ENCODE assay signal across 9 cellular contexts in genomic region chr1:38728176-38728908, GRCh38.
DNase-seq lines count a peak whose midpoint lies in the region; ATAC-seq and TF ChIP-seq lines count a peak whose summit lies in the region.
"Had no signal": no experiment of that assay in that cellular context is flagged by ENCODE, and none has a peak within 500 bp of the region (broad histone marks: within the 10 kb centered on the region; RNA-seq: fewer than 3 reads in every experiment).

No MANE protein-coding gene starts in this region.

- H3K9ac ChIP-seq in HUES48 (ENCODE audit: low read depth, low read length), result peak overlapping the region; percentile 40; the same call in 1 of the 2 replicates

- no peak overlapping the region for H3K4me3 Mint-ChIP-seq in stimulated activated effector memory CD8-positive, alpha-beta T cell treated with anti-CD3 and anti-CD28 coated beads, Interleukin-12 subunit alpha, Interleukin-12 subunit beta, amount 100 ng/mL, for 72 hours

- in situ Hi-C loops in astrocyte of the spinal cord (cut with HindIII; ENCODE audit: low sequenced_read_pairs), result no loop called here

- no peak overlapping the region for H3K27ac Mint-ChIP-seq in stimulated activated effector memory CD8-positive, alpha-beta T cell treated with anti-CD3 and anti-CD28 coated beads, Interleukin-12 subunit alpha, Interleukin-12 subunit beta, amount 100 ng/mL, for 72 hours

- peak; percentile 72 for DNase-seq in astrocyte of the spinal cord (ENCODE audit: low read depth, low spot score)
- peak in 41 of 51 donors; percentile 5 to 81 (median 54) for DNase-seq in hypothalamus (lab: John Stamatoyannopoulos, UW)
- DNase-seq in stimulated activated effector memory CD8-positive, alpha-beta T cell treated with anti-CD3 and anti-CD28 coated beads, Interleukin-12 subunit alpha, Interleukin-12 subunit beta, amount 100 ng/mL, for 72 hours (ENCODE audit: low spot score in 2 of 2), result no peak
- DNase-seq in HuH-7 (ENCODE audit: low spot score), result no peak
- no peak for DNase-seq in H7
- DNase-seq: effector CD4-positive, alpha-beta T cell had no signal

- H3K36me3 ChIP-seq in HUES48 (ENCODE audit: control insufficient read depth, insufficient read depth, low read length) (no peaks in the 10 kb centered on the region), H7 (replicated peaks; ENCODE audit: control insufficient read depth, insufficient read depth, low read length) (no peaks in the 10 kb centered on the region)

- no peak for TF ChIP-seq CTCF in astrocyte of the spinal cord (IDR thresholded peaks at IDR 0.05; ENCODE audit: low read depth, low read length)

- no peaks in the 10 kb centered on the region for H3K9me3 Mint-ChIP-seq in stimulated activated effector memory CD8-positive, alpha-beta T cell treated with anti-CD3 and anti-CD28 coated beads, Interleukin-12 subunit alpha, Interleukin-12 subunit beta, amount 100 ng/mL, for 72 hours

- H3K9me3 ChIP-seq in HUES48 (ENCODE audit: control insufficient read depth, insufficient read depth, low read length), result no peaks in the 10 kb centered on the region

- peak overlapping the region; percentile 80 for H3K27ac ChIP-seq in HUES48 (ENCODE audit: low read depth, low read length)

- no peaks in the 10 kb centered on the region for H3K36me3 Mint-ChIP-seq in stimulated activated effector memory CD8-positive, alpha-beta T cell treated with anti-CD3 and anti-CD28 coated beads, Interleukin-12 subunit alpha, Interleukin-12 subunit beta, amount 100 ng/mL, for 72 hours

- peak; percentile 59 for ATAC-seq in stimulated activated effector memory CD8-positive, alpha-beta T cell treated with anti-CD3 and anti-CD28 coated beads, Interleukin-12 subunit alpha, Interleukin-12 subunit beta, amount 100 ng/mL, for 72 hours
- no peak for ATAC-seq in GM18519 (IDR thresholded peaks at IDR 0.05; ENCODE audit: low FRiP score, unreplicated experiment)
- no peak for ATAC-seq in GM19452 (IDR thresholded peaks at IDR 0.05; ENCODE audit: unreplicated experiment)

- peak overlapping the region; percentile 49 for H3K4me3 ChIP-seq in HUES48 (ENCODE audit: low read depth, low read length)
- H3K4me3 ChIP-seq in astrocyte of the spinal cord (ENCODE audit: low read depth, low read length), result no peak overlapping the region
- H3K4me3 ChIP-seq in H7 (ENCODE audit: insufficient read depth, low read depth, low read length), result no peak overlapping the region

- H3K4me1 ChIP-seq in HUES48 (ENCODE audit: control insufficient read depth, insufficient read depth, low read length), result peaks cover 34% of the 10 kb centered on the region

- H3K27me3 ChIP-seq in HUES48 (ENCODE audit: control insufficient read depth, insufficient read depth, low read length) (peaks cover 10% of the 10 kb centered on the region; the same call in 1 of the 2 replicates), H7 (ENCODE audit: control insufficient read depth, insufficient read depth, low read length) (peaks cover 8% of the 10 kb centered on the region; the same call in 1 of the 2 replicates)

- H3K4me1 Mint-ChIP-seq in stimulated activated effector memory CD8-positive, alpha-beta T cell treated with anti-CD3 and anti-CD28 coated beads, Interleukin-12 subunit alpha, Interleukin-12 subunit beta, amount 100 ng/mL, for 72 hours, result no peaks in the 10 kb centered on the region

Comparison
In these comparisons a context has a peak if more than half of its experiments do, and no peak if none do; other contexts are left out.
1. DNase-seq: peak in astrocyte of the spinal cord (single experiment) and hypothalamus (41 of 51); none in stimulated activated effector memory CD8-positive, alpha-beta T cell treated with anti-CD3 and anti-CD28 coated beads, Interleukin-12 subunit alpha, Interleukin-12 subunit beta, amount 100 ng/mL, for 72 hours (0 of 2), HuH-7 (single experiment) and H7 (single experiment).